ENCODE assay signal across 21 cellular contexts in the genomic region with DNA sequence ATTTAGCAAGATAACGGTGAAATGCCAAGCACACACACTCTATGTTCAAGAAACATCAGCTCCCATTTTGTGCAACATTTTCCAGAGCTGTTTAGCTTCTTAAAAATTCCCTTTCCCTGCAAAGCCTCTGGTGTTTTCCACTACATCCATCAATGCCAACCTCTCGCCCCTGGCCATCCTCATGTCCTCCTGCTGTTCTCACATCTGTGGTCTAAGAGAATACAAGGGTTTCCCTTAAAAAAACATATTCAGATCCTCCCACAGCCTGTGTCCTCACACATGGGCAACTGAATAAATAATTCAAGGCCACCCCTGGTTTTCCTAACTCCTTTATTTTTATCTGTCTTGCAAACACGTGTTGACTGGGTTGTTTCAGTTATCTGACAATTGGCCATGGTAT.
"Had no signal": no experiment of that assay in that cellular context is flagged by ENCODE, and none has a peak within 500 bp of the region (broad histone marks: within the 10 kb centered on the region; RNA-seq: fewer than 3 reads in every experiment).

No MANE protein-coding gene starts in this region.

- H3K36me3 Mint-ChIP-seq: natural killer cell treated with Interleukin-12 subunit alpha and Interleukin-12 subunit beta and Interleukin-15 and Interleukin-18, amount 100 ng/mL, for 72 hours had no signal

- H3K36me3 ChIP-seq: colonic mucosa, right lobe of liver, suprapubic skin, thyroid gland, upper lobe of left lung, vagina had no signal

- FAIRE-seq: endothelial cell of umbilical vein, kidney had no signal

- H3K9me3 Mint-ChIP-seq: endodermal cell had no signal

- H3K9me3 ChIP-seq: colonic mucosa, psoas muscle, right lobe of liver, suprapubic skin, thyroid gland, upper lobe of left lung, vagina had no signal

- H3K27me3 Mint-ChIP-seq: natural killer cell treated with Interleukin-12 subunit alpha and Interleukin-12 subunit beta and Interleukin-15 and Interleukin-18, amount 100 ng/mL, for 72 hours had no signal

- H3K79me2 ChIP-seq: hepatocyte had no signal

- H3K27ac ChIP-seq: colonic mucosa, foreskin keratinocyte, hepatocyte, psoas muscle, right lobe of liver, suprapubic skin, thyroid gland, upper lobe of left lung, vagina had no signal

- DNase-seq: colonic mucosa; dermis blood vessel endothelial cell; endodermal cell; erythroblast; foreskin keratinocyte; head of caudate nucleus; kidney; left colon; mammary epithelial cell; psoas muscle; retina; right lobe of liver; stimulated activated CD4-positive, alpha-beta T cell treated with anti-CD3 and anti-CD28 coated beads, Interleukin-12 subunit alpha, Interleukin-12 subunit beta, amount 100 ng/mL, for 4 hours; stimulated activated naive CD4-positive, alpha-beta T cell treated with Interleukin-2 at 50 U/mL for 16 hours; thyroid gland; upper lobe of left lung had no signal

- H3K4me1 ChIP-seq: colonic mucosa, foreskin keratinocyte, psoas muscle, right lobe of liver, suprapubic skin, upper lobe of left lung, vagina had no signal

- H3K4me3 Mint-ChIP-seq: endodermal cell; natural killer cell treated with Interleukin-12 subunit alpha and Interleukin-12 subunit beta and Interleukin-15 and Interleukin-18, amount 100 ng/mL, for 72 hours had no signal

- H3K27me3 ChIP-seq: colonic mucosa, foreskin keratinocyte, hepatocyte, right lobe of liver, suprapubic skin, thyroid gland, upper lobe of left lung, vagina had no signal

- H3K27ac Mint-ChIP-seq: endodermal cell; natural killer cell treated with Interleukin-12 subunit alpha and Interleukin-12 subunit beta and Interleukin-15 and Interleukin-18, amount 100 ng/mL, for 72 hours had no signal

- H2AFZ ChIP-seq: hepatocyte had no signal

- ATAC-seq: foreskin keratinocyte; left colon; natural killer cell treated with Interleukin-12 subunit alpha and Interleukin-12 subunit beta and Interleukin-15 and Interleukin-18, amount 100 ng/mL, for 72 hours; psoas muscle; right lobe of liver had no signal

- H3K4me2 ChIP-seq: hepatocyte had no signal

- H3K4me3 ChIP-seq: colonic mucosa, hepatocyte, psoas muscle, right lobe of liver, suprapubic skin, thyroid gland, upper lobe of left lung, vagina had no signal
